In genomic region chr12:104457746-104458644, GRCh38 we compare ENCODE assay signal across 8 cellular contexts. TPM values are rescaled to one million over a fixed set of nuclear protein-coding genes. Genes with fewer than 3 reads are reported as not detected.
DNase-seq lines count a peak whose midpoint lies in the region; ATAC-seq, FAIRE-seq and TF ChIP-seq lines count a peak whose summit lies in the region.

No MANE protein-coding gene starts in this region.

- intact Hi-C loops in endothelial cell of umbilical vein (cut with micrococcal nuclease) (loop anchor here (2.0 to 10.0 kb wide), 7 partner anchors 75 to 595 kb away; partner anchors contain the start of genes SLC41A2 and TXNRD1), thyroid gland (cut with DNase I) (no loop called here)

- H3K36me3 ChIP-seq in ES-I3 (ENCODE audit: insufficient read depth, low read length) (no peaks in the 10 kb centered on the region), endothelial cell of umbilical vein (ENCODE audit: control insufficient read depth in 2 of 2, extremely low read depth in 1 of 2, insufficient read depth in 2 of 2, low read length in 2 of 2) (no peaks in the 10 kb centered on the region), muscle layer of duodenum (ENCODE audit: control insufficient read depth in 1 of 2, insufficient read depth in 2 of 2, low read length in 2 of 2) (no peaks in the 10 kb centered on the region), thyroid gland (no peaks in the 10 kb centered on the region)

- H3K27me3 Mint-ChIP-seq in activated CD8-positive, alpha-beta memory T cell treated with anti-CD3 and anti-CD28 coated beads, Interleukin-2, amount 10 ng/mL, durations not matched to agents 7 days and 5 days, result no peaks in the 10 kb centered on the region

- peaks cover 26% of the 10 kb centered on the region for H3K4me1 ChIP-seq in ES-I3 (ENCODE audit: insufficient read depth, low read length)
- H3K4me1 ChIP-seq in endothelial cell of umbilical vein (ENCODE audit: control insufficient read depth, extremely low read depth, insufficient read depth, low read length), result peaks cover 49% of the 10 kb centered on the region
- H3K4me1 ChIP-seq in muscle layer of duodenum (ENCODE audit: control insufficient read depth in 1 of 2, insufficient read depth in 2 of 2, low read length in 2 of 2), result peaks cover 0 to 4% of the 10 kb centered on the region in 2 donors
- H3K4me1 ChIP-seq in thyroid gland, result peaks cover 10 to 18% of the 10 kb centered on the region in 2 donors

- H3K27ac ChIP-seq in endothelial cell of umbilical vein (ENCODE audit: insufficient read depth, low read depth, low read length), result peak overlapping the region; percentile 36
- peak overlapping the region; percentile 84 for H3K27ac ChIP-seq in muscle layer of duodenum (ENCODE audit: low read length)
- peak overlapping the region; percentile 36 to 85 (median 69) for H3K27ac ChIP-seq in thyroid gland

- no TSS peak for BruUV-seq in endothelial cell of umbilical vein (replicated peaks; lab: Mats Ljungman, UMichigan)

- peak; percentile 29 for ATAC-seq in activated CD8-positive, alpha-beta memory T cell treated with anti-CD3 and anti-CD28 coated beads, Interleukin-2, amount 10 ng/mL, durations not matched to agents 7 days and 5 days
- no peak for ATAC-seq in GM19467 (IDR thresholded peaks at IDR 0.05; ENCODE audit: unreplicated experiment)

- peak overlapping the region; percentile 96 for H3K27ac Mint-ChIP-seq in activated CD8-positive, alpha-beta memory T cell treated with anti-CD3 and anti-CD28 coated beads, Interleukin-2, amount 10 ng/mL, durations not matched to agents 7 days and 5 days

- H3K4me3 ChIP-seq in endothelial cell of umbilical vein (replicated peaks in 1 of 3; ENCODE audit: insufficient read depth in 1 of 3, low read depth in 1 of 3, low read length in 3 of 3) (peak overlapping the region; percentile 64 to 76 (median 68)), muscle layer of duodenum (ENCODE audit: low read depth in 1 of 2, low read length in 2 of 2) (peak overlapping the region; percentile 73 to 97), thyroid gland (replicated peaks in 1 of 3) (peak overlapping the region; percentile 31 to 76 (median 64))

- WGBS in thyroid gland, 2 donors, result 0 to 2% methylated on average over 22 to 36 of the region's 69 CpGs

- POLR2A ChIA-PET in endothelial cell of umbilical vein (lab: Charles Lee), result interaction anchor here (0.6 to 0.9 kb wide), 4 partner anchors 20 to 267 kb away, joined by 3 to 8 read pairs (median 4); no protein-coding TSS in a partner anchor

- peak overlapping the region; percentile 89 for H3K4me3 Mint-ChIP-seq in activated CD8-positive, alpha-beta memory T cell treated with anti-CD3 and anti-CD28 coated beads, Interleukin-2, amount 10 ng/mL, durations not matched to agents 7 days and 5 days

- peaks cover 36% of the 10 kb centered on the region for H3K4me1 Mint-ChIP-seq in activated CD8-positive, alpha-beta memory T cell treated with anti-CD3 and anti-CD28 coated beads, Interleukin-2, amount 10 ng/mL, durations not matched to agents 7 days and 5 days

- DNase-seq in NAMALWA (ENCODE audit: low spot score) (peak; percentile 47), endothelial cell of umbilical vein (ENCODE audit: low read depth, low spot score) (peak; percentile 25), thyroid gland (peak; percentile 32 to 33), GOT3 (lab: John Stamatoyannopoulos, UW) (no peak)
- DNase-seq in activated CD8-positive, alpha-beta memory T cell treated with anti-CD3 and anti-CD28 coated beads, Interleukin-2, amount 10 ng/mL, durations not matched to agents 7 days and 5 days, result peak; percentile 70

- FAIRE-seq in endothelial cell of umbilical vein (lab: Jason Lieb, UNC), result no peak

- no peaks in the 10 kb centered on the region for H3K9me1 ChIP-seq in endothelial cell of umbilical vein (replicated peaks; ENCODE audit: control insufficient read depth, extremely low read depth, insufficient read depth, low read length)

- peaks cover 55% of the 10 kb centered on the region for H3K79me2 ChIP-seq in endothelial cell of umbilical vein (ENCODE audit: control insufficient read depth, insufficient read depth, low read length)

- H3K9me3 ChIP-seq in ES-I3 (ENCODE audit: control insufficient read depth, insufficient read depth, low read length) (no peaks in the 10 kb centered on the region), endothelial cell of umbilical vein (replicated peaks; ENCODE audit: control insufficient read depth, insufficient read depth, low read length) (no peaks in the 10 kb centered on the region), muscle layer of duodenum (ENCODE audit: control insufficient read depth in 1 of 2, low read length in 2 of 2) (no peaks in the 10 kb centered on the region), thyroid gland (no peaks in the 10 kb centered on the region)

- H3K36me3 Mint-ChIP-seq in activated CD8-positive, alpha-beta memory T cell treated with anti-CD3 and anti-CD28 coated beads, Interleukin-2, amount 10 ng/mL, durations not matched to agents 7 days and 5 days, result peaks cover 28% of the 10 kb centered on the region

- H4K20me1 ChIP-seq in endothelial cell of umbilical vein (replicated peaks; ENCODE audit: control insufficient read depth, extremely low read depth, insufficient read depth, low read length), result no peaks in the 10 kb centered on the region

- H2AFZ ChIP-seq in endothelial cell of umbilical vein (ENCODE audit: low read depth, low read length), result peak overlapping the region; percentile 69

- dilution Hi-C loops in endothelial cell of umbilical vein (cut with MboI; ENCODE audit: extremely low pct_ligation_motif_present, low sequenced_read_pairs), result no loop called here

- CTCF ChIA-PET in activated CD8-positive, alpha-beta memory T cell treated with anti-CD3 and anti-CD28 coated beads, Interleukin-2, amount 10 ng/mL, durations not matched to agents 7 days and 5 days (lab: Charles Lee), result interaction anchor here (0.6 to 6.0 kb wide), 21 partner anchors 10 to 495 kb away, joined by 3 to 46 read pairs (median 4); no protein-coding TSS in a partner anchor
- CTCF ChIA-PET in endothelial cell of umbilical vein (lab: Charles Lee), result interaction anchor here (0.6 to 4.6 kb wide), 13 partner anchors 20 to 595 kb away, joined by 3 to 46 read pairs (median 4); no protein-coding TSS in a partner anchor

- TF ChIP-seq CTCF in endothelial cell of umbilical vein (IDR thresholded peaks at IDR 0.05; ENCODE audit: extremely low read depth in 1 of 2, insufficient read depth in 1 of 2, low read depth in 1 of 2, low read length in 2 of 2) (peak in 1 of 2 donors; percentile 0), thyroid gland (IDR thresholded peaks at IDR 0.05) (no peak)

- peak overlapping the region; percentile 98 for H3K9ac ChIP-seq in ES-I3 (ENCODE audit: low read depth, low read length)
- H3K9ac ChIP-seq in endothelial cell of umbilical vein (replicated peaks; ENCODE audit: extremely low read depth, insufficient read depth, low read length), result peak overlapping the region; percentile 69

- H3K4me2 ChIP-seq in endothelial cell of umbilical vein (ENCODE audit: insufficient read depth, low read length), result peak overlapping the region; percentile 83

- TF ChIP-seq POLR2A in endothelial cell of umbilical vein (IDR thresholded peaks at IDR 0.05; ENCODE audit: low read depth, low read length) (no peak), thyroid gland (IDR thresholded peaks at IDR 0.05) (peak in 1 of 2 donors; percentile 1)

- H3K27me3 ChIP-seq in endothelial cell of umbilical vein (ENCODE audit: control insufficient read depth in 2 of 2, insufficient read depth in 2 of 2, low read length in 2 of 2) (no peaks in the 10 kb centered on the region), muscle layer of duodenum (ENCODE audit: low read depth, low read length) (no peaks in the 10 kb centered on the region), thyroid gland (no peaks in the 10 kb centered on the region)

- H3K9me3 Mint-ChIP-seq in activated CD8-positive, alpha-beta memory T cell treated with anti-CD3 and anti-CD28 coated beads, Interleukin-2, amount 10 ng/mL, durations not matched to agents 7 days and 5 days (ENCODE audit: low read depth), result no peaks in the 10 kb centered on the region

TF ChIP-seq in endothelial cell of umbilical vein, 7 proteins besides CTCF, POLR2A, EP300 and RAD21:
- no peak for TF ChIP-seq JUN (IDR thresholded peaks at IDR 0.05; ENCODE audit: borderline replicate concordance, insufficient read depth, insufficient read length, low read depth)
- TF ChIP-seq FOS (IDR thresholded peaks at IDR 0.05; ENCODE audit: borderline replicate concordance, insufficient read depth, low read length), result no peak
- TF ChIP-seq MAX (IDR thresholded peaks at IDR 0.05; ENCODE audit: insufficient read depth, insufficient read length), result no peak

RNA-seq across cellular contexts. Expression of gene CHST11, which starts 1.2 kb away (rescaled TPM):
- total RNA-seq in activated CD8-positive, alpha-beta memory T cell treated with anti-CD3 and anti-CD28 coated beads, Interleukin-2, amount 10 ng/mL, durations not matched to agents 7 days and 5 days, result 100 to 1,000 TPM; 123 to 141 TPM
- total RNA-seq in endothelial cell of umbilical vein (20.9 and 24.2 TPM in 2 replicates), thyroid gland (10 to 100 TPM in 1 of 4 donors, 1 to 10 TPM in 3; 6.9 to 11.6 (median 8.0) TPM)
- 19.7 and 21.9 TPM in 2 replicates for polyA plus RNA-seq in endothelial cell of umbilical vein
- polyA plus RNA-seq in endothelial cell of umbilical vein (2011; cell fraction: cytosol; rRNA removed), result 17.6 and 19.9 TPM in 2 replicates
- polyA plus RNA-seq in endothelial cell of umbilical vein (2011; cell fraction: nucleus; rRNA removed), result 14.8 and 15.5 TPM in 2 replicates
- 18.2 and 18.4 TPM in 2 replicates for polyA plus RNA-seq in endothelial cell of umbilical vein (2012)
- polyA minus RNA-seq in endothelial cell of umbilical vein, result 13.4 and 17.2 TPM in 2 replicates
- polyA minus RNA-seq in endothelial cell of umbilical vein (2011; cell fraction: cytosol; rRNA and poly(A)+ RNA removed), result 0.41 TPM
- polyA minus RNA-seq in endothelial cell of umbilical vein (2011; cell fraction: nucleus; rRNA and poly(A)+ RNA removed), result 20.7 and 22.8 TPM in 2 replicates
